Comparison of ENCODE assay signal across 19 cellular contexts in the genomic region with DNA sequence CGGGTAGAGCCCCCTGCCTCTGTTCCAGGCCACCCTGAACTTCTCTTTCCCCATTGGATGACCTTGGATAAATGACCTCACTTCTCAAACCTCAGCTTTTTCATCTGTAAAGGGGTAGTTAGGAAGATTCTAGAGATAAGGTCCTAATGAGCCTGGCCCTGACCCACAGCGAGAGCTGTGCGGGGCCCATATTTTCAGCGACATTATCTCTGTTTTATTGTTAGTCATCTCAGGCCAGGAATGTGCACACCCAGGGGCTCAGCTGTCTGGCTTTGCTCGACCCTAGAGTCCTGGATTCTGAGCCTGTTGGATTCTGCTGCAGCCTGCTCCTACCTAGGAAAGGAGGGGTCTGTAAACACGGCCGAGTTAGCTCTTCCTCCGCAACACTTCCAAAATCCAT.
A peak's percentile ranks its signal among the peaks of the same experiment; 100 is the strongest.
DNase-seq lines count a peak whose midpoint lies in the region; ATAC-seq and TF ChIP-seq lines count a peak whose summit lies in the region.
"Had no signal": no experiment of that assay in that cellular context is flagged by ENCODE, and none has a peak within 500 bp of the region (broad histone marks: within the 10 kb centered on the region; RNA-seq: fewer than 3 reads in every experiment).

No MANE protein-coding gene starts in this region.

- CTCF ChIA-PET in WTC11 (lab: Charles Lee): interaction anchor here (0.9 to 4.2 kb wide), 4 partner anchors 15 to 32 kb away, joined by 3 to 23 read pairs (median 19); no protein-coding TSS in a partner anchor

- ATAC-seq in WTC11: no peak
- ATAC-seq: activated CD8-positive, alpha-beta T cell treated with anti-CD3 and anti-CD28 coated beads, Interleukin-2, amount 10 ng/mL, durations not matched to agents 7 days and 5 days; activated naive CD4-positive, alpha-beta T cell treated with anti-CD3 and anti-CD28 coated beads, Interleukin-2, amount 50 U/mL, for 72 hours; activated T-cell treated with anti-CD3 and anti-CD28 coated beads, Interleukin-2, amount 50 U/mL, for 4 hours had no signal

- H3K27ac Mint-ChIP-seq in type B pancreatic cell: no peak overlapping the region
- H3K27ac Mint-ChIP-seq in WTC11: no peak overlapping the region
- no peak overlapping the region for H3K27ac Mint-ChIP-seq in HFFc6
- H3K27ac Mint-ChIP-seq: activated CD8-positive, alpha-beta T cell treated with anti-CD3 and anti-CD28 coated beads, Interleukin-2, amount 10 ng/mL, durations not matched to agents 7 days and 5 days had no signal

- H3K4me1 Mint-ChIP-seq in type B pancreatic cell (ENCODE audit: unreplicated experiment) (peaks cover 29% of the 10 kb centered on the region), WTC11 (peaks cover 74% of the 10 kb centered on the region), HFFc6 (ENCODE audit: low read depth) (no peaks in the 10 kb centered on the region; the same call in 1 of the 2 replicates)

- H3K9me3 ChIP-seq in Karpas-422 (ENCODE audit: low read length): no peaks in the 10 kb centered on the region
- H3K9me3 ChIP-seq: thoracic aorta had no signal

- H3K27ac ChIP-seq in Karpas-422 (ENCODE audit: low read length): no peak overlapping the region
- H3K27ac ChIP-seq: coronary artery, GM23248, thoracic aorta had no signal

- TF ChIP-seq CTCF in type B pancreatic cell (conservative IDR thresholded peaks at IDR 0.05) (no peak), WTC11 (IDR thresholded peaks at IDR 0.05) (no peak), HFFc6 (IDR thresholded peaks at IDR 0.05) (no peak)

- H3K9me2 ChIP-seq in Karpas-422 (replicated peaks; ENCODE audit: insufficient read depth, low read length): no peaks in the 10 kb centered on the region

- no peak overlapping the region for H3K9ac ChIP-seq in Karpas-422 (ENCODE audit: low read length)
- H3K9ac ChIP-seq: GM23248 had no signal

- no peak overlapping the region; the same call in 1 of the 2 replicates for H3K4me3 ChIP-seq in Karpas-422 (ENCODE audit: low read length)
- H3K4me3 ChIP-seq: coronary artery, GM23248, thoracic aorta had no signal

- H3K36me3 Mint-ChIP-seq in type B pancreatic cell (no peaks in the 10 kb centered on the region), WTC11 (no peaks in the 10 kb centered on the region), HFFc6 (ENCODE audit: low read depth) (no peaks in the 10 kb centered on the region)
- H3K36me3 Mint-ChIP-seq: activated naive CD4-positive, alpha-beta T cell treated with anti-CD3 and anti-CD28 coated beads, Interleukin-2, amount 50 U/mL, for 72 hours had no signal

- H3K4me3 Mint-ChIP-seq in type B pancreatic cell (peak overlapping the region; percentile 36), WTC11 (no peak overlapping the region), HFFc6 (no peak overlapping the region)
- H3K4me3 Mint-ChIP-seq: activated CD8-positive, alpha-beta T cell treated with anti-CD3 and anti-CD28 coated beads, Interleukin-2, amount 10 ng/mL, durations not matched to agents 7 days and 5 days; activated T-cell treated with anti-CD3 and anti-CD28 coated beads, Interleukin-2, amount 50 U/mL, for 4 hours had no signal

- no peaks in the 10 kb centered on the region for H3K27me3 ChIP-seq in Karpas-422 (ENCODE audit: low read length)

- peak overlapping the region; percentile 83 for H3K4me2 ChIP-seq in Karpas-422 (ENCODE audit: low read depth, low read length, poor library complexity, severe bottlenecking)

- DNase-seq in Karpas-422 (no peak), fibroblast of gingiva (ENCODE audit: low read depth) (peak; percentile 39), myocyte (ENCODE audit: low read depth) (peak; percentile 47), type B pancreatic cell (ENCODE audit: extremely low spot score, unreplicated experiment) (no peak), WTC11 (ENCODE audit: low spot score) (no peak), HFFc6 (no peak), C1 segment of cervical spinal cord (lab: John Stamatoyannopoulos, UW) (no peak)
- DNase-seq: activated CD8-positive, alpha-beta T cell treated with anti-CD3 and anti-CD28 coated beads, Interleukin-2, amount 10 ng/mL, durations not matched to agents 7 days and 5 days; activated T-cell treated with anti-CD3 and anti-CD28 coated beads, Interleukin-2, amount 50 U/mL, for 4 hours; COR-L47; GM23248; NCI-H1105; NCI-H524 treated with DMSO at 0.1 percent for 48 hours; nucleus accumbens; SHP77; T-helper 2 cell had no signal

- H2AFZ ChIP-seq in Karpas-422 (ENCODE audit: low read length): no peak overlapping the region
- H2AFZ ChIP-seq: GM23248 had no signal

- H3K36me3 ChIP-seq in Karpas-422 (ENCODE audit: insufficient read depth, low read length): no peaks in the 10 kb centered on the region
- H3K36me3 ChIP-seq: thoracic aorta had no signal

- POLR2A ChIA-PET in WTC11 (lab: Charles Lee): no interaction called here

- H3K9me3 Mint-ChIP-seq in type B pancreatic cell (no peaks in the 10 kb centered on the region), WTC11 (no peaks in the 10 kb centered on the region), HFFc6 (no peaks in the 10 kb centered on the region)
- H3K9me3 Mint-ChIP-seq: activated naive CD4-positive, alpha-beta T cell treated with anti-CD3 and anti-CD28 coated beads, Interleukin-2, amount 50 U/mL, for 72 hours; activated T-cell treated with anti-CD3 and anti-CD28 coated beads, Interleukin-2, amount 50 U/mL, for 4 hours had no signal

- peaks cover 55% of the 10 kb centered on the region for H3K4me1 ChIP-seq in Karpas-422 (ENCODE audit: low read length)

- H4K20me1 ChIP-seq in Karpas-422 (ENCODE audit: insufficient read depth, low read depth, low read length): peaks cover 15% of the 10 kb centered on the region; the same call in 1 of the 2 replicates

- H3K27me3 Mint-ChIP-seq in type B pancreatic cell: peaks cover 85% of the 10 kb centered on the region
- H3K27me3 Mint-ChIP-seq in WTC11 (ENCODE audit: low read depth): peaks cover 9% of the 10 kb centered on the region
- H3K27me3 Mint-ChIP-seq in HFFc6 (ENCODE audit: insufficient read depth): peaks cover 49% of the 10 kb centered on the region

- no peaks in the 10 kb centered on the region for H3K79me2 ChIP-seq in Karpas-422 (ENCODE audit: low read length)

TF ChIP-seq in WTC11, 78 proteins besides CTCF, POLR2A, EP300 and RAD21 (continues in another document):
- no peak for TF ChIP-seq ATF2 (CRISPR knock-in tag; IDR thresholded peaks at IDR 0.05; ENCODE audit: borderline replicate concordance, low read depth)
- TF ChIP-seq, protein P1, sequence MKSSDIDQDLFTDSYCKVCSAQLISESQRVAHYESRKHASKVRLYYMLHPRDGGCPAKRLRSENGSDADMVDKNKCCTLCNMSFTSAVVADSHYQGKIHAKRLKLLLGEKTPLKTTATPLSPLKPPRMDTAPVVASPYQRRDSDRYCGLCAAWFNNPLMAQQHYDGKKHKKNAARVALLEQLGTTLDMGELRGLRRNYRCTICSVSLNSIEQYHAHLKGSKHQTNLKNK (CRISPR knock-in tag; IDR thresholded peaks at IDR 0.05): no peak
- TF ChIP-seq JUN (CRISPR knock-in tag; IDR thresholded peaks at IDR 0.05): no peak
- TF ChIP-seq, protein P2, sequence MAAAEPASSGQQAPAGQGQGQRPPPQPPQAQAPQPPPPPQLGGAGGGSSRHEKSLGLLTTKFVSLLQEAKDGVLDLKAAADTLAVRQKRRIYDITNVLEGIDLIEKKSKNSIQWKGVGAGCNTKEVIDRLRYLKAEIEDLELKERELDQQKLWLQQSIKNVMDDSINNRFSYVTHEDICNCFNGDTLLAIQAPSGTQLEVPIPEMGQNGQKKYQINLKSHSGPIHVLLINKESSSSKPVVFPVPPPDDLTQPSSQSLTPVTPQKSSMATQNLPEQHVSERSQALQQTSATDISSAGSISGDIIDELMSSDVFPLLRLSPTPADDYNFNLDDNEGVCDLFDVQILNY (CRISPR knock-in tag; IDR thresholded peaks at IDR 0.05): no peak
- TF ChIP-seq, protein P3, sequence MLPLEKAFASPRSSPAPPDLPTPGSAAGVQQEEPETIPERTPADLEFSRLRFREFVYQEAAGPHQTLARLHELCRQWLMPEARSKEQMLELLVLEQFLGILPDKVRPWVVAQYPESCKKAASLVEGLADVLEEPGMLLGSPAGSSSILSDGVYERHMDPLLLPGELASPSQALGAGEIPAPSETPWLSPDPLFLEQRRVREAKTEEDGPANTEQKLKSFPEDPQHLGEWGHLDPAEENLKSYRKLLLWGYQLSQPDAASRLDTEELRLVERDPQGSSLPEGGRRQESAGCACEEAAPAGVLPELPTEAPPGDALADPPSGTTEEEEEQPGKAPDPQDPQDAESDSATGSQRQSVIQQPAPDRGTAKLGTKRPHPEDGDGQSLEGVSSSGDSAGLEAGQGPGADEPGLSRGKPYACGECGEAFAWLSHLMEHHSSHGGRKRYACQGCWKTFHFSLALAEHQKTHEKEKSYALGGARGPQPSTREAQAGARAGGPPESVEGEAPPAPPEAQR (CRISPR knock-in tag; IDR thresholded peaks at IDR 0.05): no peak
- TF ChIP-seq NFE2L1 (CRISPR knock-in tag; IDR thresholded peaks at IDR 0.05): no peak
- TF ChIP-seq NR3C1 (CRISPR knock-in tag; conservative IDR thresholded peaks at IDR 0.05; ENCODE audit: low read depth): no peak
- TF ChIP-seq SMAD4 (CRISPR knock-in tag; IDR thresholded peaks at IDR 0.05): no peak
- TF ChIP-seq ZNF219 (CRISPR knock-in tag; IDR thresholded peaks at IDR 0.05; ENCODE audit: borderline replicate concordance): no peak
- no peak for TF ChIP-seq SMAD3 (CRISPR knock-in tag; IDR thresholded peaks at IDR 0.05; ENCODE audit: borderline replicate concordance)
- TF ChIP-seq, protein P4, sequence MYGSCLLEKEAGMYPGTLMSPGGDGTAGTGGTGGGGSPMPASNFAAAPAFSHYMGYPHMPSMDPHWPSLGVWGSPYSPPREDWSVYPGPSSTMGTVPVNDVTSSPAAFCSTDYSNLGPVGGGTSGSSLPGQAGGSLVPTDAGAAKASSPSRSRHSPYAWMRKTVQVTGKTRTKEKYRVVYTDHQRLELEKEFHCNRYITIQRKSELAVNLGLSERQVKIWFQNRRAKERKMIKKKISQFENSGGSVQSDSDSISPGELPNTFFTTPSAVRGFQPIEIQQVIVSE (CRISPR knock-in tag; IDR thresholded peaks at IDR 0.05; ENCODE audit: borderline replicate concordance): no peak
- no peak for TF ChIP-seq FOXP1 (CRISPR knock-in tag; IDR thresholded peaks at IDR 0.05; ENCODE audit: borderline replicate concordance)

Comparison
In these comparisons a context has a peak if more than half of its experiments do, and no peak if none do; other contexts are left out.
1. DNase-seq: peak in fibroblast of gingiva (single experiment) and myocyte (single experiment); none in Karpas-422 (single experiment), type B pancreatic cell (single experiment), WTC11 (single experiment), HFFc6 (single experiment) and C1 segment of cervical spinal cord (0 of 14).